Comparison of ENCODE assay signal across 8 cellular contexts in the genomic region with DNA sequence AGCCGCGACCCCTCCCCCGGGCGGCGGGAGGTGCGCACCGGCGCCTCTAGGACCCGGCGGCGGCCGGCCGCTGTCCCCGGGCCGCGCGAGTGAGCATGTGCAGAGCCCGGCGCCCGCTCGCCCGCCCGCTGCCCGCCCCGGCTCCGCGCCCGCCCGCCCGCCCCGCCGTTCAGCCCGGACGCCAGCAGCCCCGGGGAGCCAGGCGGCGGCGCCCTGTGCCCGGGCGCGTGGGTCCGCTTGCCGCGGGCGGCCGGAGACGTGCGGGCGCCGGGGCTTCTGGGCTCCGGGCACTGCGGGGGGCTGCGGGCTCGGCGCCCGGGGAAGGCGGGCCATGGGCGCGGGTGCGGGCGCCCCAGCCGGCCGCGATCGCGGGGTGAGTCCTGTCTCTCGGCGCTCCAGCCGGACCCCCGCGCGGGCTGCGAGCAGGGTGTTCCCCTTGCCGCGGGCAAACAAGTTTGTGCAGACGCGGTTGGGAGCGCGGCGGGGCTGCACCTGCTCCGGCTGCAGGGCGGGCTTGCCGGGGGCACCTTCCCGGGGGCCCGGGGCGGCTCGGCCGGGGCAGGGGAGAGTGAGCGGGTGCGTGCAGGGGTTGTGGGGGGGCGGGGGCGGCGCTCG. TPM values are rescaled to one million over a fixed set of nuclear protein-coding genes. Genes with fewer than 3 reads are reported as not detected.
A peak's percentile ranks its signal among the peaks of the same experiment; 100 is the strongest.
DNase-seq lines count a peak whose midpoint lies in the region; ATAC-seq, FAIRE-seq and TF ChIP-seq lines count a peak whose summit lies in the region.

TSS of gene WSCD1 (plus strand) at position 100 of the 615 bp plus-strand sequence. CDS start 10,280 bp downstream, outside the sequence.

- H3K9me3 ChIP-seq in endocrine pancreas (ENCODE audit: control insufficient read depth, low read length): no peaks in the 10 kb centered on the region
- no peaks in the 10 kb centered on the region for H3K9me3 ChIP-seq in mucosa of rectum (ENCODE audit: control insufficient read depth in 2 of 2, low read length in 2 of 2)
- no peaks in the 10 kb centered on the region for H3K9me3 ChIP-seq in upper lobe of left lung

- no peak for TF ChIP-seq EP300 in upper lobe of left lung (IDR thresholded peaks at IDR 0.05)

- TF ChIP-seq POLR2A in upper lobe of left lung (IDR thresholded peaks at IDR 0.05): no peak

- ATAC-seq in upper lobe of left lung (ENCODE audit: low FRiP score in 2 of 2): peak in 1 of 2 donors; percentile 40
- no peak for ATAC-seq in GM18909 (IDR thresholded peaks at IDR 0.05; ENCODE audit: poor library complexity, unreplicated experiment)
- no peak for ATAC-seq in HG03354 (IDR thresholded peaks at IDR 0.05; ENCODE audit: poor library complexity, severe bottlenecking, unreplicated experiment)

- H3K27me3 ChIP-seq in endocrine pancreas (ENCODE audit: control insufficient read depth, insufficient read depth, low read length) (no peaks in the 10 kb centered on the region), mucosa of rectum (ENCODE audit: control insufficient read depth in 2 of 2, insufficient read depth in 2 of 2, low read length in 2 of 2) (peaks cover 16 to 18% of the 10 kb centered on the region in 2 donors), upper lobe of left lung (peaks cover 0 to 12% (median 4%) of the 10 kb centered on the region in 4 donors)

- DNase-seq in D721Med (ENCODE audit: insufficient read length, low spot score) (peak; percentile 60), NCI-H2171 treated with DMSO at 0.1 percent for 48 hours (lab: John Stamatoyannopoulos, UW) (peak; percentile 23), upper lobe of left lung (peak in 1 of 2 donors; percentile 86), SW480 (ENCODE audit: low spot score) (no peak)

- 2% methylated on average over 11 of the region's 94 CpGs; no CpG with 5 or more reads in 1 of the 2 donors for WGBS in upper lobe of left lung, 2 donors

- H3K27ac ChIP-seq in mucosa of rectum (ENCODE audit: low read depth in 2 of 2, low read length in 2 of 2) (peak within 1 kb of the TSS in 1 of 2 donors; percentile 43), upper lobe of left lung (no peak within 1 kb of the TSS)

- no peak for FAIRE-seq in D721Med (lab: Jason Lieb, UNC)

- H3K9ac ChIP-seq in endocrine pancreas (ENCODE audit: control insufficient read depth, insufficient read depth, low read length): peak within 1 kb of the TSS; percentile 30
- H3K9ac ChIP-seq in mucosa of rectum (ENCODE audit: low read depth in 1 of 2, low read length in 2 of 2): peak within 1 kb of the TSS; percentile 13 to 47

- no peak for TF ChIP-seq CTCF in D721Med (IDR thresholded peaks at IDR 0.05; ENCODE audit: insufficient read depth, missing control alignments)
- no peak for TF ChIP-seq CTCF in upper lobe of left lung (IDR thresholded peaks at IDR 0.05)

- peak within 1 kb of the TSS; percentile 52 for H3K4me3 ChIP-seq in endocrine pancreas (ENCODE audit: control insufficient read depth, insufficient read depth, low read length)
- peak within 1 kb of the TSS; percentile 66 to 81 for H3K4me3 ChIP-seq in mucosa of rectum (ENCODE audit: low read length in 2 of 2)
- peak within 1 kb of the TSS; percentile 40 to 66 (median 59) for H3K4me3 ChIP-seq in upper lobe of left lung

- H3K4me1 ChIP-seq in endocrine pancreas (ENCODE audit: control insufficient read depth, insufficient read depth, low read length): no peaks in the 10 kb centered on the region
- H3K4me1 ChIP-seq in mucosa of rectum (ENCODE audit: control insufficient read depth in 2 of 2, insufficient read depth in 2 of 2, low read length in 2 of 2): peaks cover 3 to 9% of the 10 kb centered on the region in 2 donors
- peaks cover 6 to 18% (median 13%) of the 10 kb centered on the region in 4 donors for H3K4me1 ChIP-seq in upper lobe of left lung

- no peaks in the 10 kb centered on the region for H3K36me3 ChIP-seq in endocrine pancreas (ENCODE audit: control insufficient read depth, insufficient read depth, low read length)
- no peaks in the 10 kb centered on the region for H3K36me3 ChIP-seq in mucosa of rectum (ENCODE audit: control insufficient read depth in 2 of 2, insufficient read depth in 2 of 2, low read length in 2 of 2)
- no peaks in the 10 kb centered on the region for H3K36me3 ChIP-seq in upper lobe of left lung

RNA-seq across cellular contexts. Expression of gene WSCD1, which starts in this region (rescaled TPM):
- total RNA-seq in upper lobe of left lung: 10 to 100 TPM in 1 of 6 donors, 1 to 10 TPM in 5; 1.0 to 17.5 (median 3.8) TPM
